In genomic region chr17:47802341-47803022, GRCh38 we compare ENCODE assay signal across 9 cellular contexts. TPM values are rescaled to one million over a fixed set of nuclear protein-coding genes. Genes with fewer than 3 reads are reported as not detected.
DNase-seq lines count a peak whose midpoint lies in the region; ATAC-seq and TF ChIP-seq lines count a peak whose summit lies in the region.
"Had no signal": no experiment of that assay in that cellular context is flagged by ENCODE, and none has a peak within 500 bp of the region (broad histone marks: within the 10 kb centered on the region; RNA-seq: fewer than 3 reads in every experiment).

No MANE protein-coding gene starts in this region.

- intact Hi-C loops in body of pancreas (cut with DNase I), result loop anchor here (10.0 kb wide), 2 partner anchors 108 to 148 kb away; partner anchors contain the start of gene TBKBP1

- H3K9me3 ChIP-seq in body of pancreas, result no peaks in the 10 kb centered on the region
- H3K9me3 ChIP-seq: BLaER1 treated with 17β-estradiol and CSF1 and Interleukin-3, amounts not matched to agents 10 nM and 100 nM had no signal

- no peak overlapping the region for H3K4me3 Mint-ChIP-seq in T-helper 2 cell treated with Interferon-gamma antibody and Interleukin-4, amounts not matched to agents 5 μg/mL and 100 μg/mL, for 36 hours

- no peak overlapping the region for H3K27ac ChIP-seq in body of pancreas
- H3K27ac ChIP-seq: BLaER1 treated with 17β-estradiol and CSF1 and Interleukin-3, amounts not matched to agents 10 nM and 100 nM had no signal

- H3K27me3 Mint-ChIP-seq in T-helper 2 cell treated with Interferon-gamma antibody and Interleukin-4, amounts not matched to agents 5 μg/mL and 100 μg/mL, for 36 hours (ENCODE audit: low read depth), result peaks cover 2% of the 10 kb centered on the region

- TF ChIP-seq POLR2A in body of pancreas (IDR thresholded peaks at IDR 0.05), result no peak

- no peak overlapping the region for H3K27ac Mint-ChIP-seq in T-helper 2 cell treated with Interferon-gamma antibody and Interleukin-4, amounts not matched to agents 5 μg/mL and 100 μg/mL, for 36 hours

- H3K4me1 Mint-ChIP-seq in T-helper 2 cell treated with Interferon-gamma antibody and Interleukin-4, amounts not matched to agents 5 μg/mL and 100 μg/mL, for 36 hours (ENCODE audit: low read depth), result no peaks in the 10 kb centered on the region

- H3K27me3 ChIP-seq in body of pancreas, result no peaks in the 10 kb centered on the region
- H3K27me3 ChIP-seq: BLaER1 treated with 17β-estradiol and CSF1 and Interleukin-3, amounts not matched to agents 10 nM and 100 nM had no signal

- DNase-seq in NOMO-1 (lab: John Stamatoyannopoulos, UW; ENCODE audit: unreplicated experiment in 2 of 2) (peak; percentile 8 to 29), NOMO-1 treated with dmso at 0.1 percent for 144 hours (lab: John Stamatoyannopoulos, UW; ENCODE audit: unreplicated experiment) (no peak), NCI-H1436 treated with DMSO at 0.1 percent for 48 hours (lab: John Stamatoyannopoulos, UW) (peak; percentile 17), body of pancreas (peak; percentile 53 to 67 (median 65)), left lobe of liver (ENCODE audit: low spot score) (peak; percentile 50)
- peak; percentile 24 for DNase-seq in T-helper 2 cell treated with Interferon-gamma antibody and Interleukin-4, amounts not matched to agents 5 μg/mL and 100 μg/mL, for 36 hours (ENCODE audit: low spot score)
- DNase-seq in stimulated activated CD4-positive, alpha-beta T cell treated with anti-CD3 and anti-CD28 coated beads, TNF-alpha, amount 100 ng/mL, for 4 hours (ENCODE audit: low read depth in 3 of 3), result peak; percentile 31 to 50 (median 44)

- WGBS in body of pancreas, 2 donors, result 26 to 29% methylated on average over 9 of the region's 9 CpGs

- peak in 6 of 7 experiments; percentile 41 to 64 (median 54) for TF ChIP-seq CTCF in body of pancreas (IDR thresholded peaks at IDR 0.05)

- peaks cover 5% of the 10 kb centered on the region for H3K36me3 Mint-ChIP-seq in T-helper 2 cell treated with Interferon-gamma antibody and Interleukin-4, amounts not matched to agents 5 μg/mL and 100 μg/mL, for 36 hours (ENCODE audit: low read depth)

- no peaks in the 10 kb centered on the region for H3K9me3 Mint-ChIP-seq in T-helper 2 cell treated with Interferon-gamma antibody and Interleukin-4, amounts not matched to agents 5 μg/mL and 100 μg/mL, for 36 hours

- ATAC-seq in body of pancreas, result peak; percentile 84
- peak; percentile 92 for ATAC-seq in left lobe of liver
- ATAC-seq in HG02759 (IDR thresholded peaks at IDR 0.05; ENCODE audit: unreplicated experiment), result no peak

- H3K4me1 ChIP-seq in body of pancreas, result no peaks in the 10 kb centered on the region

- no peak overlapping the region for H3K4me3 ChIP-seq in body of pancreas
- H3K4me3 ChIP-seq: BLaER1 treated with 17β-estradiol and CSF1 and Interleukin-3, amounts not matched to agents 10 nM and 100 nM had no signal

- peaks cover 0 to 4% of the 10 kb centered on the region in 2 donors for H3K36me3 ChIP-seq in body of pancreas (replicated peaks in 1 of 2; ENCODE audit: insufficient read depth in 1 of 2, low read depth in 2 of 2)

RNA-seq across cellular contexts. Expression of gene OSBPL7, which starts 19.1 kb away (rescaled TPM):
- 10 to 100 TPM; 18.2 to 42.2 TPM for total RNA-seq in body of pancreas
- 1.0 TPM for total RNA-seq in left lobe of liver

RNA-seq across cellular contexts. Expression of gene MRPL10, which starts 28.9 kb away (rescaled TPM):
- total RNA-seq in body of pancreas (10 to 100 TPM in 1 of 2 donors, 1 to 10 TPM in 1; 4.3 to 29.8 TPM), left lobe of liver (16.4 TPM)

RNA-seq across cellular contexts. Expression of gene LRRC46, which starts 29.0 kb away (rescaled TPM):
- total RNA-seq in body of pancreas, result not detected
- 0.40 TPM for total RNA-seq in left lobe of liver

RNA-seq across cellular contexts. Expression of gene SCRN2, which starts 38.6 kb away (rescaled TPM):
- total RNA-seq in body of pancreas (10 to 100 TPM; 37.2 to 45.7 TPM), left lobe of liver (28.4 TPM)

RNA-seq across cellular contexts. Expression of gene SP6, which starts 48.5 kb away (rescaled TPM):
- under 1 TPM; 0.26 to 0.99 TPM for total RNA-seq in body of pancreas
- 0.08 TPM for total RNA-seq in left lobe of liver
